In the genomic region with DNA sequence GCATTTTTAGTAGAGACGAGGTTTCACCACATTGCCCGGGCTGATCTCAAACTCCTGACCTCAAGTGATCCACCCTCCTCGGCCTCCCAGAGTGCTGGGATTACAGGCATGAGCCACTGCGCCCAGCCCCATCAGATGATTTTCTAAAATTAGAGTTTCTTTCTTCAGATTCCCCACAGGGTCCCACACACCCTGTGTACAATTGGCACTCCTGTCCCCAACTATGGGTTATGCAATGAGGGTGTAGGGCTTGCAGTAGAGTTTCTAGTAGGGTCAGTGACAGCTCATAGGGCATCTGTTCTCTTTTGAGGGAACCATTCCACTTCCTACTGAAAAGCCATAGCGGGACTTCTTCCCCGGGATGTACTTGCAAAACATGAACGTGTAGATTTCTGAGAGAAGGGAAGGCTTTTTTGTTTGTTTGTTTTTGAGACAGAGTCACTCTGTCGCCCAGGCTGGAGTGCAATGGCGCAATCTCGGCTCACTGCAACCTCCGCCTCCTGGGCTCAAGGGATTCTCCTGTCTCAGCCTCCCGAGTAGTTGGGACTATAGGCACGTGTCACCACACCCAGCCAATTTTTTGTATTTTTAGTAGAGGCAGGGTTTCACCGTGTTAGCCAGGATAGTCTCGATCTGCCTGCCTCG, we compare ENCODE assay signal across 1 cellular context.
TF ChIP-seq lines count a peak whose summit lies in the region.
"Not testable (repeated sequence)": the region's sequence is repeated elsewhere in the genome, so short reads cannot be mapped to it uniquely, and the experiment has no call there.

No MANE protein-coding gene starts in this region.

TF ChIP-seq in HepG2, 621 proteins besides CTCF, POLR2A, EP300 and RAD21:
- TF ChIP-seq ZMYM3 (CRISPR knock-in tag; IDR thresholded peaks at IDR 0.05) (peak; percentile 36; the same call in 1 of the 2 replicates), FOXP1 (CRISPR knock-in tag; IDR thresholded peaks at IDR 0.05) (0 out of 2 replicates have a peak, but pooled peaks have one; percentile 7), KDM1A (CRISPR knock-in tag; IDR thresholded peaks at IDR 0.05) (peak; percentile 31; the same call in 1 of the 2 replicates), FOSL2 (CRISPR knock-in tag; IDR thresholded peaks at IDR 0.05) (peak; percentile 32; the same call in 1 of the 2 replicates), RBM22 (optimal IDR thresholded peaks at IDR 0.05; ENCODE audit: low read length) (peak; percentile 18), SOX6 (CRISPR knock-in tag; IDR thresholded peaks at IDR 0.05) (0 out of 2 replicates have a peak, but pooled peaks have one; percentile 16), CEBPG (CRISPR knock-in tag; IDR thresholded peaks at IDR 0.05) (peak; percentile 74), RCOR2 (CRISPR knock-in tag; IDR thresholded peaks at IDR 0.05) (peak; percentile 59; the same call in 1 of the 2 replicates), CEBPB (IDR thresholded peaks at IDR 0.05; ENCODE audit: borderline replicate concordance, low read depth, low read length) (peak; percentile 50; the same call in 1 of the 2 replicates), GATAD2A (CRISPR knock-in tag; IDR thresholded peaks at IDR 0.05) (peak; percentile 65; the same call in 1 of the 2 replicates), IKZF5 (CRISPR knock-in tag; IDR thresholded peaks at IDR 0.05) (0 out of 2 replicates have a peak, but pooled peaks have one; percentile 37)
- not testable (repeated sequence) for TF ChIP-seq FOXP1, SOX6 (IDR thresholded peaks at IDR 0.05)
- TF ChIP-seq, protein P1, sequence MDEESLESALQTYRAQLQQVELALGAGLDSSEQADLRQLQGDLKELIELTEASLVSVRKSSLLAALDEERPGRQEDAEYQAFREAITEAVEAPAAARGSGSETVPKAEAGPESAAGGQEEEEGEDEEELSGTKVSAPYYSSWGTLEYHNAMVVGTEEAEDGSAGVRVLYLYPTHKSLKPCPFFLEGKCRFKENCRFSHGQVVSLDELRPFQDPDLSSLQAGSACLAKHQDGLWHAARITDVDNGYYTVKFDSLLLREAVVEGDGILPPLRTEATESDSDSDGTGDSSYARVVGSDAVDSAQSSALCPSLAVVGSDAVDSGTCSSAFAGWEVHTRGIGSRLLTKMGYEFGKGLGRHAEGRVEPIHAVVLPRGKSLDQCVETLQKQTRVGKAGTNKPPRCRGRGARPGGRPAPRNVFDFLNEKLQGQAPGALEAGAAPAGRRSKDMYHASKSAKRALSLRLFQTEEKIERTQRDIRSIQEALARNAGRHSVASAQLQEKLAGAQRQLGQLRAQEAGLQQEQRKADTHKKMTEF (CRISPR knock-in tag; IDR thresholded peaks at IDR 0.05) = 0 out of 2 replicates have a peak, but pooled peaks have one; percentile 25
- TF ChIP-seq, protein P2, sequence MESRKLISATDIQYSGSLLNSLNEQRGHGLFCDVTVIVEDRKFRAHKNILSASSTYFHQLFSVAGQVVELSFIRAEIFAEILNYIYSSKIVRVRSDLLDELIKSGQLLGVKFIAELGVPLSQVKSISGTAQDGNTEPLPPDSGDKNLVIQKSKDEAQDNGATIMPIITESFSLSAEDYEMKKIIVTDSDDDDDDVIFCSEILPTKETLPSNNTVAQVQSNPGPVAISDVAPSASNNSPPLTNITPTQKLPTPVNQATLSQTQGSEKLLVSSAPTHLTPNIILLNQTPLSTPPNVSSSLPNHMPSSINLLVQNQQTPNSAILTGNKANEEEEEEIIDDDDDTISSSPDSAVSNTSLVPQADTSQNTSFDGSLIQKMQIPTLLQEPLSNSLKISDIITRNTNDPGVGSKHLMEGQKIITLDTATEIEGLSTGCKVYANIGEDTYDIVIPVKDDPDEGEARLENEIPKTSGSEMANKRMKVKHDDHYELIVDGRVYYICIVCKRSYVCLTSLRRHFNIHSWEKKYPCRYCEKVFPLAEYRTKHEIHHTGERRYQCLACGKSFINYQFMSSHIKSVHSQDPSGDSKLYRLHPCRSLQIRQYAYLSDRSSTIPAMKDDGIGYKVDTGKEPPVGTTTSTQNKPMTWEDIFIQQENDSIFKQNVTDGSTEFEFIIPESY (CRISPR knock-in tag; IDR thresholded peaks at IDR 0.05) = peak; percentile 86
- TF ChIP-seq, protein P3, sequence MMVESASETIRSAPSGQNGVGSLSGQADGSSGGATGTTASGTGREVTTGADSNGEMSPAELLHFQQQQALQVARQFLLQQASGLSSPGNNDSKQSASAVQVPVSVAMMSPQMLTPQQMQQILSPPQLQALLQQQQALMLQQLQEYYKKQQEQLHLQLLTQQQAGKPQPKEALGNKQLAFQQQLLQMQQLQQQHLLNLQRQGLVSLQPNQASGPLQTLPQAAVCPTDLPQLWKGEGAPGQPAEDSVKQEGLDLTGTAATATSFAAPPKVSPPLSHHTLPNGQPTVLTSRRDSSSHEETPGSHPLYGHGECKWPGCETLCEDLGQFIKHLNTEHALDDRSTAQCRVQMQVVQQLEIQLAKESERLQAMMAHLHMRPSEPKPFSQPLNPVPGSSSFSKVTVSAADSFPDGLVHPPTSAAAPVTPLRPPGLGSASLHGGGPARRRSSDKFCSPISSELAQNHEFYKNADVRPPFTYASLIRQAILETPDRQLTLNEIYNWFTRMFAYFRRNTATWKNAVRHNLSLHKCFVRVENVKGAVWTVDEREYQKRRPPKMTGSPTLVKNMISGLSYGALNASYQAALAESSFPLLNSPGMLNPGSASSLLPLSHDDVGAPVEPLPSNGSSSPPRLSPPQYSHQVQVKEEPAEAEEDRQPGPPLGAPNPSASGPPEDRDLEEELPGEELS (CRISPR knock-in tag; IDR thresholded peaks at IDR 0.05) = peak; percentile 48; the same call in 1 of the 2 replicates
- TF ChIP-seq, protein P4, sequence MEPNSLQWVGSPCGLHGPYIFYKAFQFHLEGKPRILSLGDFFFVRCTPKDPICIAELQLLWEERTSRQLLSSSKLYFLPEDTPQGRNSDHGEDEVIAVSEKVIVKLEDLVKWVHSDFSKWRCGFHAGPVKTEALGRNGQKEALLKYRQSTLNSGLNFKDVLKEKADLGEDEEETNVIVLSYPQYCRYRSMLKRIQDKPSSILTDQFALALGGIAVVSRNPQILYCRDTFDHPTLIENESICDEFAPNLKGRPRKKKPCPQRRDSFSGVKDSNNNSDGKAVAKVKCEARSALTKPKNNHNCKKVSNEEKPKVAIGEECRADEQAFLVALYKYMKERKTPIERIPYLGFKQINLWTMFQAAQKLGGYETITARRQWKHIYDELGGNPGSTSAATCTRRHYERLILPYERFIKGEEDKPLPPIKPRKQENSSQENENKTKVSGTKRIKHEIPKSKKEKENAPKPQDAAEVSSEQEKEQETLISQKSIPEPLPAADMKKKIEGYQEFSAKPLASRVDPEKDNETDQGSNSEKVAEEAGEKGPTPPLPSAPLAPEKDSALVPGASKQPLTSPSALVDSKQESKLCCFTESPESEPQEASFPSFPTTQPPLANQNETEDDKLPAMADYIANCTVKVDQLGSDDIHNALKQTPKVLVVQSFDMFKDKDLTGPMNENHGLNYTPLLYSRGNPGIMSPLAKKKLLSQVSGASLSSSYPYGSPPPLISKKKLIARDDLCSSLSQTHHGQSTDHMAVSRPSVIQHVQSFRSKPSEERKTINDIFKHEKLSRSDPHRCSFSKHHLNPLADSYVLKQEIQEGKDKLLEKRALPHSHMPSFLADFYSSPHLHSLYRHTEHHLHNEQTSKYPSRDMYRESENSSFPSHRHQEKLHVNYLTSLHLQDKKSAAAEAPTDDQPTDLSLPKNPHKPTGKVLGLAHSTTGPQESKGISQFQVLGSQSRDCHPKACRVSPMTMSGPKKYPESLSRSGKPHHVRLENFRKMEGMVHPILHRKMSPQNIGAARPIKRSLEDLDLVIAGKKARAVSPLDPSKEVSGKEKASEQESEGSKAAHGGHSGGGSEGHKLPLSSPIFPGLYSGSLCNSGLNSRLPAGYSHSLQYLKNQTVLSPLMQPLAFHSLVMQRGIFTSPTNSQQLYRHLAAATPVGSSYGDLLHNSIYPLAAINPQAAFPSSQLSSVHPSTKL (CRISPR knock-in tag; IDR thresholded peaks at IDR 0.05) = peak; percentile 34; the same call in 1 of the 2 replicates
- TF ChIP-seq, protein P5, sequence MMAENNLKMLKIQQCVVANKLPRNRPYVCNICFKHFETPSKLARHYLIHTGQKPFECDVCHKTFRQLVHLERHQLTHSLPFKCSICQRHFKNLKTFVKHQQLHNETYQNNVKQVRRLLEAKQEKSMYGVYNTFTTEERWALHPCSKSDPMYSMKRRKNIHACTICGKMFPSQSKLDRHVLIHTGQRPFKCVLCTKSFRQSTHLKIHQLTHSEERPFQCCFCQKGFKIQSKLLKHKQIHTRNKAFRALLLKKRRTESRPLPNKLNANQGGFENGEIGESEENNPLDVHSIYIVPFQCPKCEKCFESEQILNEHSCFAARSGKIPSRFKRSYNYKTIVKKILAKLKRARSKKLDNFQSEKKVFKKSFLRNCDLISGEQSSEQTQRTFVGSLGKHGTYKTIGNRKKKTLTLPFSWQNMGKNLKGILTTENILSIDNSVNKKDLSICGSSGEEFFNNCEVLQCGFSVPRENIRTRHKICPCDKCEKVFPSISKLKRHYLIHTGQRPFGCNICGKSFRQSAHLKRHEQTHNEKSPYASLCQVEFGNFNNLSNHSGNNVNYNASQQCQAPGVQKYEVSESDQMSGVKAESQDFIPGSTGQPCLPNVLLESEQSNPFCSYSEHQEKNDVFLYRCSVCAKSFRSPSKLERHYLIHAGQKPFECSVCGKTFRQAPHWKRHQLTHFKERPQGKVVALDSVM (CRISPR knock-in tag; IDR thresholded peaks at IDR 0.05) = peak; percentile 97
- TF ChIP-seq, protein P6, sequence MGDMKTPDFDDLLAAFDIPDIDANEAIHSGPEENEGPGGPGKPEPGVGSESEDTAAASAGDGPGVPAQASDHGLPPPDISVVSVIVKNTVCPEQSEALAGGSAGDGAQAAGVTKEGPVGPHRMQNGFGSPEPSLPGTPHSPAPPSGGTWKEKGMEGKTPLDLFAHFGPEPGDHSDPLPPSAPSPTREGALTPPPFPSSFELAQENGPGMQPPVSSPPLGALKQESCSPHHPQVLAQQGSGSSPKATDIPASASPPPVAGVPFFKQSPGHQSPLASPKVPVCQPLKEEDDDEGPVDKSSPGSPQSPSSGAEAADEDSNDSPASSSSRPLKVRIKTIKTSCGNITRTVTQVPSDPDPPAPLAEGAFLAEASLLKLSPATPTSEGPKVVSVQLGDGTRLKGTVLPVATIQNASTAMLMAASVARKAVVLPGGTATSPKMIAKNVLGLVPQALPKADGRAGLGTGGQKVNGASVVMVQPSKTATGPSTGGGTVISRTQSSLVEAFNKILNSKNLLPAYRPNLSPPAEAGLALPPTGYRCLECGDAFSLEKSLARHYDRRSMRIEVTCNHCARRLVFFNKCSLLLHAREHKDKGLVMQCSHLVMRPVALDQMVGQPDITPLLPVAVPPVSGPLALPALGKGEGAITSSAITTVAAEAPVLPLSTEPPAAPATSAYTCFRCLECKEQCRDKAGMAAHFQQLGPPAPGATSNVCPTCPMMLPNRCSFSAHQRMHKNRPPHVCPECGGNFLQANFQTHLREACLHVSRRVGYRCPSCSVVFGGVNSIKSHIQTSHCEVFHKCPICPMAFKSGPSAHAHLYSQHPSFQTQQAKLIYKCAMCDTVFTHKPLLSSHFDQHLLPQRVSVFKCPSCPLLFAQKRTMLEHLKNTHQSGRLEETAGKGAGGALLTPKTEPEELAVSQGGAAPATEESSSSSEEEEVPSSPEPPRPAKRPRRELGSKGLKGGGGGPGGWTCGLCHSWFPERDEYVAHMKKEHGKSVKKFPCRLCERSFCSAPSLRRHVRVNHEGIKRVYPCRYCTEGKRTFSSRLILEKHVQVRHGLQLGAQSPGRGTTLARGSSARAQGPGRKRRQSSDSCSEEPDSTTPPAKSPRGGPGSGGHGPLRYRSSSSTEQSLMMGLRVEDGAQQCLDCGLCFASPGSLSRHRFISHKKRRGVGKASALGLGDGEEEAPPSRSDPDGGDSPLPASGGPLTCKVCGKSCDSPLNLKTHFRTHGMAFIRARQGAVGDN (CRISPR knock-in tag; IDR thresholded peaks at IDR 0.05) = 0 out of 2 replicates have a peak, but pooled peaks have one; percentile 15
